Comparison of ENCODE assay signal across 1 cellular context in genomic region chr17:75694536-75694935, GRCh38.
TF ChIP-seq lines count a peak whose summit lies in the region.

No MANE protein-coding gene starts in this region.

TF ChIP-seq in HCT116, 20 proteins besides CTCF, POLR2A, EP300 and RAD21 (continued from another document):
- TF ChIP-seq, protein P1, sequence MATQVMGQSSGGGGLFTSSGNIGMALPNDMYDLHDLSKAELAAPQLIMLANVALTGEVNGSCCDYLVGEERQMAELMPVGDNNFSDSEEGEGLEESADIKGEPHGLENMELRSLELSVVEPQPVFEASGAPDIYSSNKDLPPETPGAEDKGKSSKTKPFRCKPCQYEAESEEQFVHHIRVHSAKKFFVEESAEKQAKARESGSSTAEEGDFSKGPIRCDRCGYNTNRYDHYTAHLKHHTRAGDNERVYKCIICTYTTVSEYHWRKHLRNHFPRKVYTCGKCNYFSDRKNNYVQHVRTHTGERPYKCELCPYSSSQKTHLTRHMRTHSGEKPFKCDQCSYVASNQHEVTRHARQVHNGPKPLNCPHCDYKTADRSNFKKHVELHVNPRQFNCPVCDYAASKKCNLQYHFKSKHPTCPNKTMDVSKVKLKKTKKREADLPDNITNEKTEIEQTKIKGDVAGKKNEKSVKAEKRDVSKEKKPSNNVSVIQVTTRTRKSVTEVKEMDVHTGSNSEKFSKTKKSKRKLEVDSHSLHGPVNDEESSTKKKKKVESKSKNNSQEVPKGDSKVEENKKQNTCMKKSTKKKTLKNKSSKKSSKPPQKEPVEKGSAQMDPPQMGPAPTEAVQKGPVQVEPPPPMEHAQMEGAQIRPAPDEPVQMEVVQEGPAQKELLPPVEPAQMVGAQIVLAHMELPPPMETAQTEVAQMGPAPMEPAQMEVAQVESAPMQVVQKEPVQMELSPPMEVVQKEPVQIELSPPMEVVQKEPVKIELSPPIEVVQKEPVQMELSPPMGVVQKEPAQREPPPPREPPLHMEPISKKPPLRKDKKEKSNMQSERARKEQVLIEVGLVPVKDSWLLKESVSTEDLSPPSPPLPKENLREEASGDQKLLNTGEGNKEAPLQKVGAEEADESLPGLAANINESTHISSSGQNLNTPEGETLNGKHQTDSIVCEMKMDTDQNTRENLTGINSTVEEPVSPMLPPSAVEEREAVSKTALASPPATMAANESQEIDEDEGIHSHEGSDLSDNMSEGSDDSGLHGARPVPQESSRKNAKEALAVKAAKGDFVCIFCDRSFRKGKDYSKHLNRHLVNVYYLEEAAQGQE (IDR thresholded peaks at IDR 0.05; ENCODE audit: low read depth), result no peak
- TF ChIP-seq EGR1 (IDR thresholded peaks at IDR 0.05; ENCODE audit: low read depth) (no peak), EZH2 (IDR thresholded peaks at IDR 0.05) (no peak), CEBPB (IDR thresholded peaks at IDR 0.05; ENCODE audit: low read depth) (no peak), ELF1 (IDR thresholded peaks at IDR 0.05; ENCODE audit: borderline replicate concordance, low read depth) (no peak)
